ENCODE assay signal across 18 cellular contexts in genomic region chr16:12176051-12176450, GRCh38.
A peak's percentile ranks its signal among the peaks of the same experiment; 100 is the strongest.
DNase-seq lines count a peak whose midpoint lies in the region; ATAC-seq and TF ChIP-seq lines count a peak whose summit lies in the region.
"Had no signal": no experiment of that assay in that cellular context is flagged by ENCODE, and none has a peak within 500 bp of the region (broad histone marks: within the 10 kb centered on the region; RNA-seq: fewer than 3 reads in every experiment).

No MANE protein-coding gene starts in this region.

- TF ChIP-seq CTCF in natural killer cell (IDR thresholded peaks at IDR 0.05) (no peak), fibroblast of villous mesenchyme (IDR thresholded peaks at IDR 0.05; ENCODE audit: insufficient read depth, low read depth, low read length) (no peak), GM20000 (IDR thresholded peaks at IDR 0.05; ENCODE audit: extremely low read depth, missing control alignments) (no peak), breast epithelium (IDR thresholded peaks at IDR 0.05) (no peak), upper lobe of right lung (IDR thresholded peaks at IDR 0.05) (no peak)

- no peaks in the 10 kb centered on the region for H3K27me3 ChIP-seq in breast epithelium
- no peaks in the 10 kb centered on the region for H3K27me3 ChIP-seq in upper lobe of right lung
- H3K27me3 ChIP-seq: BLaER1 treated with 17β-estradiol and CSF1 and Interleukin-3, amounts not matched to agents 10 nM and 100 nM had no signal

- no peak for TF ChIP-seq POLR2A in breast epithelium (IDR thresholded peaks at IDR 0.05)

- no peak overlapping the region for H3K4me3 Mint-ChIP-seq in natural killer cell treated with Interleukin-12 subunit alpha and Interleukin-12 subunit beta and Interleukin-15 and Interleukin-18, amount 100 ng/mL, for 72 hours
- H3K4me3 Mint-ChIP-seq in natural killer cell: no peak overlapping the region
- no peak overlapping the region for H3K4me3 Mint-ChIP-seq in T-helper 17 cell
- H3K4me3 Mint-ChIP-seq: CD8-positive, alpha-beta memory T cell had no signal

- no peak overlapping the region for H3K4me3 ChIP-seq in fibroblast of villous mesenchyme (ENCODE audit: low read depth, low read length)
- H3K4me3 ChIP-seq in breast epithelium: no peak overlapping the region
- H3K4me3 ChIP-seq in upper lobe of right lung: no peak overlapping the region
- H3K4me3 ChIP-seq: A549; BLaER1 treated with 17β-estradiol and CSF1 and Interleukin-3, amounts not matched to agents 10 nM and 100 nM; GM23248; HAP-1 had no signal

- H3K27ac Mint-ChIP-seq in natural killer cell treated with Interleukin-12 subunit alpha and Interleukin-12 subunit beta and Interleukin-15 and Interleukin-18, amount 100 ng/mL, for 72 hours: no peak overlapping the region
- H3K27ac Mint-ChIP-seq in natural killer cell (no peak overlapping the region), T-helper 17 cell (peak overlapping the region; percentile 46)

- H3K9me3 Mint-ChIP-seq in natural killer cell treated with Interleukin-12 subunit alpha and Interleukin-12 subunit beta and Interleukin-15 and Interleukin-18, amount 100 ng/mL, for 72 hours: no peaks in the 10 kb centered on the region
- no peaks in the 10 kb centered on the region for H3K9me3 Mint-ChIP-seq in natural killer cell
- H3K9me3 Mint-ChIP-seq: CD8-positive, alpha-beta memory T cell had no signal

- H3K36me3 ChIP-seq in breast epithelium (no peaks in the 10 kb centered on the region), upper lobe of right lung (no peaks in the 10 kb centered on the region)
- H3K36me3 ChIP-seq: HAP-1 had no signal

- H3K4me1 Mint-ChIP-seq in natural killer cell treated with Interleukin-12 subunit alpha and Interleukin-12 subunit beta and Interleukin-15 and Interleukin-18, amount 100 ng/mL, for 72 hours (ENCODE audit: low read depth in 2 of 2): peaks cover 0 to 3% of the 10 kb centered on the region in 2 donors
- peaks cover 7 to 10% of the 10 kb centered on the region in 2 donors for H3K4me1 Mint-ChIP-seq in natural killer cell
- peaks cover 24% of the 10 kb centered on the region for H3K4me1 Mint-ChIP-seq in T-helper 17 cell

- H3K9me3 ChIP-seq in T-helper 17 cell (ENCODE audit: control insufficient read depth, low read length, poor library complexity, severe bottlenecking) (no peaks in the 10 kb centered on the region), breast epithelium (no peaks in the 10 kb centered on the region), upper lobe of right lung (no peaks in the 10 kb centered on the region)
- H3K9me3 ChIP-seq: A549; BLaER1 treated with 17β-estradiol and CSF1 and Interleukin-3, amounts not matched to agents 10 nM and 100 nM; HAP-1 had no signal

- no peaks in the 10 kb centered on the region for H3K27me3 Mint-ChIP-seq in natural killer cell treated with Interleukin-12 subunit alpha and Interleukin-12 subunit beta and Interleukin-15 and Interleukin-18, amount 100 ng/mL, for 72 hours
- H3K27me3 Mint-ChIP-seq in natural killer cell (ENCODE audit: low read depth in 2 of 2) (no peaks in the 10 kb centered on the region), T-helper 17 cell (no peaks in the 10 kb centered on the region)

- no peaks in the 10 kb centered on the region for H3K36me3 Mint-ChIP-seq in natural killer cell treated with Interleukin-12 subunit alpha and Interleukin-12 subunit beta and Interleukin-15 and Interleukin-18, amount 100 ng/mL, for 72 hours
- no peaks in the 10 kb centered on the region for H3K36me3 Mint-ChIP-seq in natural killer cell
- peaks cover 2% of the 10 kb centered on the region for H3K36me3 Mint-ChIP-seq in T-helper 17 cell (ENCODE audit: low read depth)

- H3K27ac ChIP-seq in breast epithelium (no peak overlapping the region), upper lobe of right lung (no peak overlapping the region)
- H3K27ac ChIP-seq: 22Rv1; A549; BLaER1 treated with 17β-estradiol and CSF1 and Interleukin-3, amounts not matched to agents 10 nM and 100 nM; GM23248 had no signal

- peak; percentile 23 for DNase-seq in natural killer cell treated with Interleukin-12 subunit alpha and Interleukin-12 subunit beta and Interleukin-15 and Interleukin-18, amount 100 ng/mL, for 72 hours (ENCODE audit: low spot score)
- DNase-seq in natural killer cell (no peak), T-helper 17 cell (no peak), fibroblast of villous mesenchyme (ENCODE audit: low read depth) (peak; percentile 25), GM20000 (ENCODE audit: low spot score) (no peak), breast epithelium (ENCODE audit: low spot score in 2 of 2) (no peak), upper lobe of right lung (no peak)
- DNase-seq: CD8-positive, alpha-beta memory T cell; COR-L47; DMS 273 treated with DMSO at 0.1 percent for 48 hours; DMS53; DND-41; GM23248 had no signal

- no peaks in the 10 kb centered on the region for H3K4me1 ChIP-seq in breast epithelium
- H3K4me1 ChIP-seq in upper lobe of right lung: no peaks in the 10 kb centered on the region
- H3K4me1 ChIP-seq: A549, HAP-1 had no signal

- intact Hi-C loops in natural killer cell (cut with micrococcal nuclease) (no loop called here), breast epithelium (cut with DNase I; ENCODE audit: low total_unique reads) (no loop called here), upper lobe of right lung (cut with DNase I) (no loop called here)

- no peak for ATAC-seq in natural killer cell treated with Interleukin-12 subunit alpha and Interleukin-12 subunit beta and Interleukin-15 and Interleukin-18, amount 100 ng/mL, for 72 hours
- ATAC-seq in natural killer cell: no peak
- ATAC-seq in T-helper 17 cell: no peak
- no peak for ATAC-seq in esophagus mucosa
- ATAC-seq in upper lobe of right lung: no peak
- ATAC-seq: A549 had no signal

Comparison
In these comparisons a context has a peak if more than half of its experiments do, and no peak if none do; other contexts are left out.
1. DNase-seq: peak in natural killer cell treated with Interleukin-12 subunit alpha and Interleukin-12 subunit beta and Interleukin-15 and Interleukin-18, amount 100 ng/mL, for 72 hours (single experiment) and fibroblast of villous mesenchyme (single experiment); none in natural killer cell (single experiment), T-helper 17 cell (0 of 3), GM20000 (single experiment), breast epithelium (0 of 2) and upper lobe of right lung (single experiment).